ENCODE assay signal across 9 cellular contexts in the genomic region with DNA sequence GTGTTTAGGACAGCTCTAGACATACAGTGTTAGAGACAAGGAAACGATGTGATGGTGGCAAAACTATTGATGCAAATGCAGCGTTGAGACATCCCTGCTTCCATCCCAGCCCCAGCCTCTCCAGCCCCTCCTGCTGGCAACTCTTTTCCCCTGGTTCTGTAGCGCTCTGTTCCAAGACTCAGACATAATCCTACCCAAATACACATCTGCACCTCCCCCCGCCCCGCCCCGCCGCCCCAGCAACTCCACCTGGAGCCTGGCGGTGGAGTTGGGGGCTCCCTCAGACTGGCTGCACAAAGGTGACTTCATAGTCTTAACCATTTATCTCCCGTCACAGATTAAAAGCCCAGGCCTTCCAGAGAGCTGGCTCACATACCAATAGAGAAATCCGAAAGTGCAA. TPM values are rescaled to one million over a fixed set of nuclear protein-coding genes. Genes with fewer than 3 reads are reported as not detected.
DNase-seq lines count a peak whose midpoint lies in the region; ATAC-seq and TF ChIP-seq lines count a peak whose summit lies in the region.
"Had no signal": no experiment of that assay in that cellular context is flagged by ENCODE, and none has a peak within 500 bp of the region (broad histone marks: within the 10 kb centered on the region; RNA-seq: fewer than 3 reads in every experiment).

No MANE protein-coding gene starts in this region.

- TF ChIP-seq POLR2A in testis (IDR thresholded peaks at IDR 0.05): no peak

- DNase-seq in NCI-H146 (lab: John Stamatoyannopoulos, UW) (peak; percentile 31), NCI-H146 treated with DMSO at 0.1 percent for 48 hours (lab: John Stamatoyannopoulos, UW; ENCODE audit: unreplicated experiment) (no peak), amniotic epithelial cell (ENCODE audit: low read depth) (peak; percentile 29), iPS DF 4.7 (ENCODE audit: extremely low read depth, low spot score) (peak; percentile 66), testis (peak; percentile 20), Ammon's horn (ENCODE audit: low spot score) (no peak), DMS79 treated with DMSO at 0.1 percent for 48 hours (lab: John Stamatoyannopoulos, UW) (no peak)
- DNase-seq: NCI-H1048 had no signal

- no peaks in the 10 kb centered on the region for H3K36me3 ChIP-seq in testis (ENCODE audit: low read depth, missing control alignments)

- H3K27me3 ChIP-seq in testis: no peaks in the 10 kb centered on the region

- H3K9me3 ChIP-seq in testis: no peaks in the 10 kb centered on the region

- WGBS in testis, 2 donors: 41 to 47% methylated on average over 10 of the region's 10 CpGs

- no peak overlapping the region for H3K27ac ChIP-seq in testis

- no peak for ATAC-seq in HG03025 (IDR thresholded peaks at IDR 0.05; ENCODE audit: low FRiP score, unreplicated experiment)

- no peaks in the 10 kb centered on the region for H3K4me1 ChIP-seq in testis

- intact Hi-C loops in testis (cut with DNase I; ENCODE audit: low total_unique reads): no loop called here

- peak in 1 of 3 experiments; percentile 24 for TF ChIP-seq CTCF in testis (IDR thresholded peaks at IDR 0.05)

- H3K4me3 ChIP-seq in testis: no peak overlapping the region

RNA-seq across cellular contexts. Expression of a gene that starts 7.2 kb away (rescaled TPM):
- 10 to 100 TPM; 52.0 to 59.6 TPM for total RNA-seq in testis
- polyA plus RNA-seq in testis (ENCODE audit: insufficient read depth, low read depth, low replicate concordance): 58.8 TPM

Comparison
In these comparisons a context has a peak if more than half of its experiments do, and no peak if none do; other contexts are left out.
1. DNase-seq: peak in NCI-H146 (single experiment), amniotic epithelial cell (single experiment), iPS DF 4.7 (single experiment) and testis (single experiment); none in NCI-H146 treated with DMSO at 0.1 percent for 48 hours (single experiment), Ammon's horn (single experiment) and DMS79 treated with DMSO at 0.1 percent for 48 hours (single experiment).